Comparison of ENCODE assay signal across 28 cellular contexts in genomic region chr15:87916208-87916607, GRCh38.
"Had no signal": no experiment of that assay in that cellular context is flagged by ENCODE, and none has a peak within 500 bp of the region (broad histone marks: within the 10 kb centered on the region; RNA-seq: fewer than 3 reads in every experiment).

No MANE protein-coding gene starts in this region.

- H3K9me3 ChIP-seq: breast epithelium, heart left ventricle, right atrium auricular region, stomach, thyroid gland, upper lobe of left lung, vagina had no signal

- ATAC-seq: heart left ventricle; left colon; stimulated activated naive B cell treated with anti-CD40 and anti-IgM and Interleukin-4, amounts not matched to agents 10 μg/mL and 1 μg/mL and 100 μg/mL, for 72 hours had no signal

- DNase-seq: activated CD4-positive, alpha-beta memory T cell treated with anti-CD3 and anti-CD28 coated beads, Interleukin-2, amount 10 ng/mL, durations not matched to agents 7 days and 5 days; activated CD4-positive, alpha-beta T cell treated with anti-CD3 and anti-CD28 coated beads, Interleukin-2, amount 10 ng/mL, durations not matched to agents 24 days and 14 days; activated CD4-positive, CD25-positive, alpha-beta regulatory T cell treated with anti-CD3 and anti-CD28 coated beads, Interleukin-2, amount 50 U/mL, for 72 hours; activated CD8-positive, alpha-beta memory T cell treated with anti-CD3 and anti-CD28 coated beads, Interleukin-2, amount 50 U/mL, for 48 hours; activated gamma-delta T cell; activated naive CD4-positive, alpha-beta T cell treated with anti-CD3 and anti-CD28 coated beads, Interleukin-2, amount 50 U/mL, for 16 hours; activated T-cell treated with anti-CD3 and anti-CD28 coated beads, Interleukin-2, amount 50 U/mL, for 24 hours; amniotic stem cell; central memory CD4-positive, alpha-beta T cell; foreskin fibroblast; heart left ventricle; hypothalamus; immature natural killer cell; kidney; left colon; naive B cell; nephron progenitor cell; stimulated activated CD4-positive, alpha-beta T cell treated with anti-CD3 and anti-CD28 coated beads, Interleukin-1b, Interleukin-23, amount 100 ng/mL, for 48 hours; stimulated activated naive B cell treated with anti-CD40 and anti-IgM and Interleukin-4, amounts not matched to agents 10 μg/mL and 1 μg/mL and 100 μg/mL, for 72 hours; stomach; T-helper 9 cell; thyroid gland; upper lobe of left lung had no signal

- H3K79me2 ChIP-seq: parathyroid adenoma had no signal

- H2AFZ ChIP-seq: parathyroid adenoma had no signal

- H3K4me2 ChIP-seq: smooth muscle cell had no signal

- H3K36me3 ChIP-seq: breast epithelium, heart left ventricle, right atrium auricular region, stomach, thyroid gland, upper lobe of left lung, vagina had no signal

- H3K27me3 ChIP-seq: breast epithelium, right atrium auricular region, stomach, thyroid gland, upper lobe of left lung, vagina had no signal

- H3K4me3 ChIP-seq: breast epithelium, heart left ventricle, right atrium auricular region, smooth muscle cell, stomach, thyroid gland, upper lobe of left lung, vagina had no signal

- H3K4me1 ChIP-seq: breast epithelium, heart left ventricle, parathyroid adenoma, right atrium auricular region, stomach, thyroid gland, upper lobe of left lung, vagina had no signal

- H3K27ac ChIP-seq: breast epithelium, heart left ventricle, parathyroid adenoma, right atrium auricular region, stomach, thyroid gland, upper lobe of left lung, vagina had no signal
